8 cellular contexts compared by ENCODE assay signal in genomic region chr6:66655420-66655819, GRCh38.
"Had no signal": no experiment of that assay in that cellular context is flagged by ENCODE, and none has a peak within 500 bp of the region (broad histone marks: within the 10 kb centered on the region; RNA-seq: fewer than 3 reads in every experiment).

No MANE protein-coding gene starts in this region.

- H3K27ac ChIP-seq: GM23248 had no signal

- FAIRE-seq: HTR-8/SVneo had no signal

- H3K4me1 ChIP-seq: HAP-1 had no signal

- H3K9ac ChIP-seq: GM23248 had no signal

- ATAC-seq: HCT116 had no signal

- H2AFZ ChIP-seq: GM23248 had no signal

- H3K36me3 ChIP-seq: HAP-1 had no signal

- H3K4me3 ChIP-seq: GM23248, HAP-1 had no signal

- DNase-seq: GM23248, GOT3, H7, HFFc6, IMR-90 had no signal
